ENCODE assay signal across 3 cellular contexts in the genomic region with DNA sequence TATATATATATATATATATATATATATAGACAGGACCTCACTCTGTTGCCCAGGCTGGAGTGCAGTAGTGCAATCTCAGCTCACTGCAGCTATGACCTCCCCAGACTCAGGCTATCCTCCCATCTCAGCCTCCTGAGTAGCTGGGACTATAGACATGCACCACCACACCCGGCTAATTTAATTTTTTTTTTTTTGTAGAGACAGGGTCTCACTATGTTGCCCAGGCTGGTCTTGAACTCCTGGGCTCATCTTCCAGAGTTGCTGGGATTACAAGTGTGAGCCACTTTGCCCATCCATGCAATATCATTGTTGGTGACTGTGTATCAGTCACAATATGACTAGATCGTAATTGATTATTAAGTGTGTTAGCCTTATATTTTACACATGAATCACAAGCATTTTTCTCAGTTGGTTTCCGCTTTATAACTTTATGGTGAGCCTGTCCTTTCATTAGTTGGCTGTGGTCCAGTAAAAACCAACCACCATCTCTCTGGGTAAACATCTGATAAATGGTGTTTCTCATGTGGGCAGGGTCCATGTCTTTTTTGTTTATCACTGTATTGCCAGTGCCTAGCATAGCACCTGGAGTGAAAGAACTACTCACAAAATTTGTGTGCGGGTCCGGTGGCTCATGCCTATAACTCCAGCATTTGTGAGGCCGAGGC.
TF ChIP-seq lines count a peak whose summit lies in the region.

No MANE protein-coding gene starts in this region.

TF ChIP-seq in SK-N-SH, 30 proteins besides CTCF, POLR2A, EP300 and RAD21:
- TF ChIP-seq, protein P1, sequence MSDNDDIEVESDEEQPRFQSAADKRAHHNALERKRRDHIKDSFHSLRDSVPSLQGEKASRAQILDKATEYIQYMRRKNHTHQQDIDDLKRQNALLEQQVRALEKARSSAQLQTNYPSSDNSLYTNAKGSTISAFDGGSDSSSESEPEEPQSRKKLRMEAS (IDR thresholded peaks at IDR 0.05; ENCODE audit: low read depth), result no peak
- TF ChIP-seq NFIC (IDR thresholded peaks at IDR 0.05; ENCODE audit: borderline replicate concordance), result peak; percentile 55; the same call in 1 of the 2 replicates

TF ChIP-seq in SK-N-SH treated with all-trans-retinoic acid at 6 μM for 48 hours, 23 proteins besides CTCF, POLR2A, EP300 and RAD21:
- no peak for TF ChIP-seq PPARA (CRISPR knock-in tag; IDR thresholded peaks at IDR 0.05; ENCODE audit: borderline replicate concordance)
- no peak for TF ChIP-seq ARNTL (CRISPR knock-in tag; IDR thresholded peaks at IDR 0.05; ENCODE audit: borderline replicate concordance, low read depth)
- TF ChIP-seq TOX (CRISPR knock-in tag; IDR thresholded peaks at IDR 0.05; ENCODE audit: borderline replicate concordance), result no peak

TF ChIP-seq in endothelial cell of umbilical vein, 7 proteins besides CTCF, POLR2A, EP300 and RAD21:
- no peak for TF ChIP-seq EZH2 (IDR thresholded peaks at IDR 0.05; ENCODE audit: borderline replicate concordance, low read depth, low read length, severe bottlenecking)
- no peak for TF ChIP-seq JUN (IDR thresholded peaks at IDR 0.05; ENCODE audit: borderline replicate concordance, insufficient read depth, insufficient read length, low read depth)
- TF ChIP-seq FOS (IDR thresholded peaks at IDR 0.05; ENCODE audit: borderline replicate concordance, insufficient read depth, low read length), result no peak
- TF ChIP-seq POLR2AphosphoS5 (IDR thresholded peaks at IDR 0.05; ENCODE audit: insufficient read depth, low read depth, low read length), result no peak
- no peak for TF ChIP-seq GATA2 (IDR thresholded peaks at IDR 0.05; ENCODE audit: insufficient read depth, insufficient read length, low read depth, low read length)
- no peak for TF ChIP-seq MYC (IDR thresholded peaks at IDR 0.05; ENCODE audit: low read depth, low read length)
- TF ChIP-seq, protein P1 (IDR thresholded peaks at IDR 0.05; ENCODE audit: insufficient read depth, insufficient read length), result no peak
